ENCODE assay signal across 19 cellular contexts in the genomic region with DNA sequence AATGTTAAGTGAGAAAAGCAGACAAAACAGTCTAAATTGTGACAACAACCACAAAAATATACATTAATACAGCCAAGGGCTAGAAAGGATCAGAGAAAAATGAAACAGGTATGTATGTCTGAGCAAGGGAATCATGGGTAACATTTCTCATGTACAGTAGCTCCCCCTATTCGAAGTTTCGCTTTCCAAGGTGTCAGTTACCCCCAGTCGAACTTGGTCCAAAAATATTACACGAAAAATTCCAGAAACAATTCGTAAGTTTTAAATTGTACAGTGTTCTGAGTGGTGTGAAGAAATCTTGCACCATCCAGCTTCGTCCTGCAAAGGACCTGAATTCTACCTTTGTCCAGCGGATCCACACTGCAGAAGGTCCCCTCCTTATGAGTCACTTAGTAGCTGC. TPM values are rescaled to one million over a fixed set of nuclear protein-coding genes. Genes with fewer than 3 reads are reported as not detected.
DNase-seq lines count a peak whose midpoint lies in the region; ATAC-seq and TF ChIP-seq lines count a peak whose summit lies in the region.
"Had no signal": no experiment of that assay in that cellular context is flagged by ENCODE, and none has a peak within 500 bp of the region (broad histone marks: within the 10 kb centered on the region; RNA-seq: fewer than 3 reads in every experiment).

No MANE protein-coding gene starts in this region.

- H3K27ac ChIP-seq in DOHH2 (ENCODE audit: low read depth, low read length) (peak overlapping the region; percentile 80), colonic mucosa (no peak overlapping the region)
- H3K27ac ChIP-seq: SK-N-MC had no signal

- intact Hi-C loops in activated CD8-positive, alpha-beta T cell treated with anti-CD3 and anti-CD28 coated beads for 36 hours (cut with micrococcal nuclease): no loop called here
- intact Hi-C loops in activated T-helper 1 cell treated with anti-CD3 and anti-CD28 coated beads, Interleukin-12 subunit alpha, Interleukin-12 subunit beta, Interleukin-2, Interleukin-4 antibody, amounts not matched to agents 30 ng/mL and 10 ng/mL and 1 ng/mL, durations not matched to agents 14 hours and 24 hours and 36 hours (cut with micrococcal nuclease): no loop called here
- intact Hi-C loops in colonic mucosa (cut with DNase I): no loop called here
- intact Hi-C loops in left colon (cut with DNase I, micrococcal nuclease): no loop called here

- CTCF ChIA-PET in activated CD8-positive, alpha-beta T cell treated with anti-CD3 and anti-CD28 coated beads, Interleukin-2, amount 10 ng/mL, durations not matched to agents 7 days and 5 days (lab: Charles Lee): interaction anchor here (1.2 to 2.9 kb wide), 4 partner anchors 10 to 107 kb away, joined by 4 to 29 read pairs (median 8); no protein-coding TSS in a partner anchor
- CTCF ChIA-PET in activated CD8-positive, alpha-beta T cell treated with anti-CD3 and anti-CD28 coated beads for 36 hours (lab: Charles Lee): interaction anchor here (1.5 to 8.5 kb wide), 3 partner anchors 14 to 1114 kb away, joined by 3 to 78 read pairs (median 4); no protein-coding TSS in a partner anchor

- H4K20me1 ChIP-seq in DOHH2 (ENCODE audit: control insufficient read depth, insufficient read depth, low read depth, low read length): no peaks in the 10 kb centered on the region

- H3K4me2 ChIP-seq in DOHH2 (ENCODE audit: low read length): peak overlapping the region; percentile 76

- ATAC-seq in activated CD8-positive, alpha-beta T cell treated with anti-CD3 and anti-CD28 coated beads, Interleukin-2, amount 10 ng/mL, durations not matched to agents 7 days and 5 days: no peak
- no peak for ATAC-seq in activated CD8-positive, alpha-beta T cell treated with anti-CD3 and anti-CD28 coated beads for 36 hours
- ATAC-seq in left colon (no peak), HG03442 (IDR thresholded peaks at IDR 0.05; ENCODE audit: unreplicated experiment) (no peak)
- ATAC-seq: K562, Panc1, Right ventricle myocardium inferior had no signal

- H3K9me3 Mint-ChIP-seq in activated CD8-positive, alpha-beta T cell treated with anti-CD3 and anti-CD28 coated beads, Interleukin-2, amount 10 ng/mL, durations not matched to agents 7 days and 5 days (ENCODE audit: insufficient read depth): no peaks in the 10 kb centered on the region
- H3K9me3 Mint-ChIP-seq in activated CD8-positive, alpha-beta T cell treated with anti-CD3 and anti-CD28 coated beads for 36 hours: no peaks in the 10 kb centered on the region
- H3K9me3 Mint-ChIP-seq in activated T-helper 1 cell treated with anti-CD3 and anti-CD28 coated beads, Interleukin-12 subunit alpha, Interleukin-12 subunit beta, Interleukin-2, Interleukin-4 antibody, amounts not matched to agents 30 ng/mL and 10 ng/mL and 1 ng/mL, durations not matched to agents 14 hours and 24 hours and 36 hours: no peaks in the 10 kb centered on the region
- H3K9me3 Mint-ChIP-seq in progenitor cell of endocrine pancreas (ENCODE audit: low read depth): no peaks in the 10 kb centered on the region
- H3K9me3 Mint-ChIP-seq: CD4-positive, alpha-beta memory T cell had no signal

- no peak for DNase-seq in activated CD8-positive, alpha-beta T cell treated with anti-CD3 and anti-CD28 coated beads, Interleukin-2, amount 10 ng/mL, durations not matched to agents 7 days and 5 days
- DNase-seq in activated CD8-positive, alpha-beta T cell treated with anti-CD3 and anti-CD28 coated beads for 36 hours: no peak
- no peak for DNase-seq in activated T-helper 1 cell treated with anti-CD3 and anti-CD28 coated beads, Interleukin-12 subunit alpha, Interleukin-12 subunit beta, Interleukin-2, Interleukin-4 antibody, amounts not matched to agents 30 ng/mL and 10 ng/mL and 1 ng/mL, durations not matched to agents 14 hours and 24 hours and 36 hours (ENCODE audit: low spot score)
- DNase-seq in progenitor cell of endocrine pancreas (ENCODE audit: low spot score, unreplicated experiment) (no peak), colonic mucosa (no peak), left colon (no peak)
- DNase-seq: 8988T; CD4-positive, alpha-beta memory T cell; NCI-H1105; NCI-H187 treated with DMSO at 0.1 percent for 48 hours; NCI-H2171; NCI-H446 treated with DMSO at 0.1 percent for 48 hours; NCI-H748 treated with DMSO at 0.1 percent for 48 hours had no signal

- H3K36me3 ChIP-seq in DOHH2 (ENCODE audit: control insufficient read depth, low read length): peaks cover 24% of the 10 kb centered on the region
- H3K36me3 ChIP-seq in colonic mucosa: no peaks in the 10 kb centered on the region

- H3K9ac ChIP-seq in colonic mucosa (ENCODE audit: low read depth in 2 of 2, low read length in 2 of 2): no peak overlapping the region

- H3F3A ChIP-seq in DOHH2 (ENCODE audit: control insufficient read depth, insufficient read depth): peaks cover 25% of the 10 kb centered on the region

- H3K79me2 ChIP-seq in DOHH2 (ENCODE audit: control insufficient read depth, low read length): peaks cover 40% of the 10 kb centered on the region

- no peak overlapping the region for H3K4me3 Mint-ChIP-seq in activated CD8-positive, alpha-beta T cell treated with anti-CD3 and anti-CD28 coated beads, Interleukin-2, amount 10 ng/mL, durations not matched to agents 7 days and 5 days
- H3K4me3 Mint-ChIP-seq in activated CD8-positive, alpha-beta T cell treated with anti-CD3 and anti-CD28 coated beads for 36 hours: no peak overlapping the region
- peak overlapping the region; percentile 23 for H3K4me3 Mint-ChIP-seq in activated T-helper 1 cell treated with anti-CD3 and anti-CD28 coated beads, Interleukin-12 subunit alpha, Interleukin-12 subunit beta, Interleukin-2, Interleukin-4 antibody, amounts not matched to agents 30 ng/mL and 10 ng/mL and 1 ng/mL, durations not matched to agents 14 hours and 24 hours and 36 hours
- peak overlapping the region; percentile 83 for H3K4me3 Mint-ChIP-seq in progenitor cell of endocrine pancreas (ENCODE audit: low read depth)

- peak overlapping the region; percentile 86 for H3K4me3 ChIP-seq in DOHH2 (ENCODE audit: low read length)
- no peak overlapping the region for H3K4me3 ChIP-seq in colonic mucosa
- H3K4me3 ChIP-seq: K562, SK-N-MC had no signal

- H3K27ac Mint-ChIP-seq in activated CD8-positive, alpha-beta T cell treated with anti-CD3 and anti-CD28 coated beads, Interleukin-2, amount 10 ng/mL, durations not matched to agents 7 days and 5 days: peak overlapping the region; percentile 32
- no peak overlapping the region for H3K27ac Mint-ChIP-seq in activated CD8-positive, alpha-beta T cell treated with anti-CD3 and anti-CD28 coated beads for 36 hours
- peak overlapping the region; percentile 7 for H3K27ac Mint-ChIP-seq in activated T-helper 1 cell treated with anti-CD3 and anti-CD28 coated beads, Interleukin-12 subunit alpha, Interleukin-12 subunit beta, Interleukin-2, Interleukin-4 antibody, amounts not matched to agents 30 ng/mL and 10 ng/mL and 1 ng/mL, durations not matched to agents 14 hours and 24 hours and 36 hours
- H3K27ac Mint-ChIP-seq in progenitor cell of endocrine pancreas: no peak overlapping the region

- H3K9me3 ChIP-seq in DOHH2 (ENCODE audit: control insufficient read depth, insufficient read depth, low read length) (no peaks in the 10 kb centered on the region), colonic mucosa (no peaks in the 10 kb centered on the region)

- no peak for TF ChIP-seq CTCF in activated CD8-positive, alpha-beta T cell treated with anti-CD3 and anti-CD28 coated beads for 36 hours (IDR thresholded peaks at IDR 0.05)
- TF ChIP-seq CTCF in DOHH2 (IDR thresholded peaks at IDR 0.05; ENCODE audit: low read depth, low read length, poor library complexity, severe bottlenecking) (no peak), progenitor cell of endocrine pancreas (IDR thresholded peaks at IDR 0.05; ENCODE audit: unreplicated experiment) (no peak), colonic mucosa (IDR thresholded peaks at IDR 0.05) (no peak)

- H3K4me1 Mint-ChIP-seq in activated CD8-positive, alpha-beta T cell treated with anti-CD3 and anti-CD28 coated beads, Interleukin-2, amount 10 ng/mL, durations not matched to agents 7 days and 5 days (ENCODE audit: low read depth): peaks cover 36% of the 10 kb centered on the region
- H3K4me1 Mint-ChIP-seq in activated CD8-positive, alpha-beta T cell treated with anti-CD3 and anti-CD28 coated beads for 36 hours (ENCODE audit: low read depth): peaks cover 14% of the 10 kb centered on the region
- H3K4me1 Mint-ChIP-seq in activated T-helper 1 cell treated with anti-CD3 and anti-CD28 coated beads, Interleukin-12 subunit alpha, Interleukin-12 subunit beta, Interleukin-2, Interleukin-4 antibody, amounts not matched to agents 30 ng/mL and 10 ng/mL and 1 ng/mL, durations not matched to agents 14 hours and 24 hours and 36 hours (ENCODE audit: low read depth): peaks cover 36% of the 10 kb centered on the region
- H3K4me1 Mint-ChIP-seq in progenitor cell of endocrine pancreas (ENCODE audit: low read depth): peaks cover 23% of the 10 kb centered on the region

- H3K36me3 Mint-ChIP-seq in activated CD8-positive, alpha-beta T cell treated with anti-CD3 and anti-CD28 coated beads, Interleukin-2, amount 10 ng/mL, durations not matched to agents 7 days and 5 days (ENCODE audit: low read depth): peaks cover 12% of the 10 kb centered on the region
- H3K36me3 Mint-ChIP-seq in activated CD8-positive, alpha-beta T cell treated with anti-CD3 and anti-CD28 coated beads for 36 hours (ENCODE audit: low read depth): peaks cover 4% of the 10 kb centered on the region
- H3K36me3 Mint-ChIP-seq in activated T-helper 1 cell treated with anti-CD3 and anti-CD28 coated beads, Interleukin-12 subunit alpha, Interleukin-12 subunit beta, Interleukin-2, Interleukin-4 antibody, amounts not matched to agents 30 ng/mL and 10 ng/mL and 1 ng/mL, durations not matched to agents 14 hours and 24 hours and 36 hours (ENCODE audit: low read depth): peaks cover 2% of the 10 kb centered on the region
- no peaks in the 10 kb centered on the region for H3K36me3 Mint-ChIP-seq in progenitor cell of endocrine pancreas (ENCODE audit: insufficient read depth)

- POLR2A ChIA-PET in activated CD8-positive, alpha-beta T cell treated with anti-CD3 and anti-CD28 coated beads, Interleukin-2, amount 10 ng/mL, durations not matched to agents 7 days and 5 days (lab: Charles Lee): interaction anchor here (1.9 kb wide), 1 partner anchor 826 kb away, joined by 6 read pairs; no protein-coding TSS in a partner anchor
- POLR2A ChIA-PET in activated CD8-positive, alpha-beta T cell treated with anti-CD3 and anti-CD28 coated beads for 36 hours (lab: Charles Lee): interaction anchor here (5.6 kb wide), 1 partner anchor 14 kb away, joined by 55 read pairs; no protein-coding TSS in a partner anchor

- H3K27me3 ChIP-seq in DOHH2 (ENCODE audit: control insufficient read depth, low read length): no peaks in the 10 kb centered on the region
- no peaks in the 10 kb centered on the region for H3K27me3 ChIP-seq in colonic mucosa

- no peaks in the 10 kb centered on the region for H3K27me3 Mint-ChIP-seq in activated CD8-positive, alpha-beta T cell treated with anti-CD3 and anti-CD28 coated beads, Interleukin-2, amount 10 ng/mL, durations not matched to agents 7 days and 5 days (ENCODE audit: low read depth)
- H3K27me3 Mint-ChIP-seq in activated CD8-positive, alpha-beta T cell treated with anti-CD3 and anti-CD28 coated beads for 36 hours: no peaks in the 10 kb centered on the region
- no peaks in the 10 kb centered on the region for H3K27me3 Mint-ChIP-seq in activated T-helper 1 cell treated with anti-CD3 and anti-CD28 coated beads, Interleukin-12 subunit alpha, Interleukin-12 subunit beta, Interleukin-2, Interleukin-4 antibody, amounts not matched to agents 30 ng/mL and 10 ng/mL and 1 ng/mL, durations not matched to agents 14 hours and 24 hours and 36 hours (ENCODE audit: insufficient read depth)
- no peaks in the 10 kb centered on the region for H3K27me3 Mint-ChIP-seq in progenitor cell of endocrine pancreas

- H3K4me1 ChIP-seq in DOHH2 (ENCODE audit: control insufficient read depth, low read length) (peaks cover 55% of the 10 kb centered on the region), colonic mucosa (no peaks in the 10 kb centered on the region)

- no peaks in the 10 kb centered on the region for H3K9me2 ChIP-seq in DOHH2 (replicated peaks; ENCODE audit: control insufficient read depth, low read length)

RNA-seq across cellular contexts. Expression of gene RNASEH2B, which starts 1.8 kb away (rescaled TPM):
- total RNA-seq in activated CD8-positive, alpha-beta T cell treated with anti-CD3 and anti-CD28 coated beads, Interleukin-2, amount 10 ng/mL, durations not matched to agents 7 days and 5 days: 100 to 1,000 TPM; 105 to 107 TPM
- 10 to 100 TPM; 63.5 to 69.4 TPM for total RNA-seq in activated CD8-positive, alpha-beta T cell treated with anti-CD3 and anti-CD28 coated beads for 36 hours
- 57.0 and 62.7 TPM in 2 replicates for total RNA-seq in activated T-helper 1 cell treated with anti-CD3 and anti-CD28 coated beads, Interleukin-12 subunit alpha, Interleukin-12 subunit beta, Interleukin-2, Interleukin-4 antibody, amounts not matched to agents 30 ng/mL and 10 ng/mL and 1 ng/mL, durations not matched to agents 14 hours and 24 hours and 36 hours
- 43.1 and 43.3 TPM in 2 replicates for total RNA-seq in progenitor cell of endocrine pancreas
- 10 to 100 TPM; 22.1 to 30.1 TPM for total RNA-seq in colonic mucosa
- total RNA-seq in left colon: 10 to 100 TPM; 21.1 to 26.0 TPM

Comparison
In these comparisons a context has a peak if more than half of its experiments do, and no peak if none do; other contexts are left out.
1. H3K27ac Mint-ChIP-seq: peak in activated CD8-positive, alpha-beta T cell treated with anti-CD3 and anti-CD28 coated beads, Interleukin-2, amount 10 ng/mL, durations not matched to agents 7 days and 5 days (single experiment) and activated T-helper 1 cell treated with anti-CD3 and anti-CD28 coated beads, Interleukin-12 subunit alpha, Interleukin-12 subunit beta, Interleukin-2, Interleukin-4 antibody, amounts not matched to agents 30 ng/mL and 10 ng/mL and 1 ng/mL, durations not matched to agents 14 hours and 24 hours and 36 hours (single experiment); none in activated CD8-positive, alpha-beta T cell treated with anti-CD3 and anti-CD28 coated beads for 36 hours (single experiment) and progenitor cell of endocrine pancreas (single experiment).
2. H3K4me3 Mint-ChIP-seq: peak in activated T-helper 1 cell treated with anti-CD3 and anti-CD28 coated beads, Interleukin-12 subunit alpha, Interleukin-12 subunit beta, Interleukin-2, Interleukin-4 antibody, amounts not matched to agents 30 ng/mL and 10 ng/mL and 1 ng/mL, durations not matched to agents 14 hours and 24 hours and 36 hours (single experiment) and progenitor cell of endocrine pancreas (single experiment); none in activated CD8-positive, alpha-beta T cell treated with anti-CD3 and anti-CD28 coated beads, Interleukin-2, amount 10 ng/mL, durations not matched to agents 7 days and 5 days (single experiment) and activated CD8-positive, alpha-beta T cell treated with anti-CD3 and anti-CD28 coated beads for 36 hours (single experiment).